ENCODE assay signal across 10 cellular contexts in genomic region chr9:33202552-33203300, GRCh38. TPM values are rescaled to one million over a fixed set of nuclear protein-coding genes. Genes with fewer than 3 reads are reported as not detected.
DNase-seq lines count a peak whose midpoint lies in the region; TF ChIP-seq lines count a peak whose summit lies in the region.
"Had no signal": no experiment of that assay in that cellular context is flagged by ENCODE, and none has a peak within 500 bp of the region (broad histone marks: within the 10 kb centered on the region; RNA-seq: fewer than 3 reads in every experiment).

No MANE protein-coding gene starts in this region.

- no peak overlapping the region for H3K56ac ChIP-seq in mesendoderm (ENCODE audit: low read length)

- H3K23ac ChIP-seq in mesendoderm (ENCODE audit: low read length): no peak overlapping the region

- no peak overlapping the region for H3K4me2 ChIP-seq in mesendoderm (ENCODE audit: low read length)

- H2BK120ac ChIP-seq in mesendoderm (ENCODE audit: low read depth, low read length): no peak overlapping the region

- no peaks in the 10 kb centered on the region for H3K4me1 ChIP-seq in mesendoderm (ENCODE audit: control insufficient read depth, low read depth, low read length)

- no peak overlapping the region for H3K4me3 ChIP-seq in HFF-Myc (replicated peaks; ENCODE audit: low read depth, low read length)
- no peak overlapping the region for H3K4me3 ChIP-seq in choroid plexus epithelial cell (ENCODE audit: low read depth, low read length)
- no peak overlapping the region for H3K4me3 ChIP-seq in mesendoderm (ENCODE audit: low read length)
- H3K4me3 ChIP-seq: SK-N-MC had no signal

- no peak overlapping the region for H2BK5ac ChIP-seq in mesendoderm (ENCODE audit: low read length)

- peak; percentile 25 for TF ChIP-seq POLR2A in GM18526 (IDR thresholded peaks at IDR 0.05; ENCODE audit: extremely low read depth, insufficient read length)

- DNase-seq in HFF-Myc (ENCODE audit: extremely low read depth, low read depth) (peak; percentile 44), NAMALWA (ENCODE audit: low spot score) (peak; percentile 90), choroid plexus epithelial cell (ENCODE audit: low read depth) (peak; percentile 91), smooth muscle cell of the brain vasculature (ENCODE audit: low read depth, low spot score) (peak; percentile 39), NCI-H226 (no peak), occipital lobe (lab: John Stamatoyannopoulos, UW) (no peak), mesendoderm (no peak)

- no peaks in the 10 kb centered on the region for H3K79me2 ChIP-seq in mesendoderm (ENCODE audit: control insufficient read depth, insufficient read depth, low read length)

- no peaks in the 10 kb centered on the region for H3K36me3 ChIP-seq in mesendoderm (ENCODE audit: control insufficient read depth, insufficient read depth, low read length)

- no peak overlapping the region for H4K8ac ChIP-seq in mesendoderm (ENCODE audit: low read depth, low read length)

- no peak overlapping the region for H3K9ac ChIP-seq in mesendoderm (ENCODE audit: low read length)

- no peaks in the 10 kb centered on the region for H3K79me1 ChIP-seq in mesendoderm (ENCODE audit: low read length)

- TF ChIP-seq CTCF in HFF-Myc (IDR thresholded peaks at IDR 0.05; ENCODE audit: low read depth, low read length, missing control alignments): no peak
- peak; percentile 9 for TF ChIP-seq CTCF in choroid plexus epithelial cell (conservative IDR thresholded peaks at IDR 0.05; ENCODE audit: low read depth, low read length)

- no peak overlapping the region for H3K18ac ChIP-seq in mesendoderm (ENCODE audit: low read length)

- H2AK5ac ChIP-seq in mesendoderm (ENCODE audit: low read length): no peak overlapping the region

- H3K4ac ChIP-seq in mesendoderm (ENCODE audit: low read depth, low read length): no peak overlapping the region

- WGBS in mesendoderm (ENCODE audit: extremely low coverage, insufficient coverage, low lambda C conversion rate): 100% methylated on average over 1 of the region's 14 CpGs

- no peak overlapping the region for H4K5ac ChIP-seq in mesendoderm (ENCODE audit: low read length)

- no peak overlapping the region for H2BK15ac ChIP-seq in mesendoderm (replicated peaks; ENCODE audit: low read depth)

- H3K27ac ChIP-seq in mesendoderm (ENCODE audit: low read depth, low read length): no peak overlapping the region
- H3K27ac ChIP-seq: SK-N-MC had no signal

- no peaks in the 10 kb centered on the region for H3K27me3 ChIP-seq in mesendoderm (ENCODE audit: insufficient read depth, low read length, poor library complexity)

RNA-seq across cellular contexts. Expression of gene B4GALT1, which starts 35.6 kb away (rescaled TPM):
- total RNA-seq in occipital lobe: 1.2 TPM
- 16.0 TPM for polyA plus RNA-seq in mesendoderm (2013, experiment 1 of 2)
- polyA plus RNA-seq in mesendoderm (2013, experiment 2 of 2): 15.4 TPM

RNA-seq across cellular contexts. Expression of gene SPINK4, which starts 37.2 kb away (rescaled TPM):
- not detected for total RNA-seq in occipital lobe
- polyA plus RNA-seq in mesendoderm (2013, experiment 1 of 2): not detected
- not detected for polyA plus RNA-seq in mesendoderm (2013, experiment 2 of 2)
- total RNA-seq: lung microvascular endothelial cell had no signal

Comparison
In these comparisons a context has a peak if more than half of its experiments do, and no peak if none do; other contexts are left out.
1. DNase-seq: peak in HFF-Myc (single experiment), NAMALWA (single experiment), choroid plexus epithelial cell (single experiment) and smooth muscle cell of the brain vasculature (single experiment); none in NCI-H226 (single experiment), occipital lobe (single experiment) and mesendoderm (single experiment).